25 cellular contexts compared by ENCODE assay signal in genomic region chr4:25927361-25928040, GRCh38.
DNase-seq lines count a peak whose midpoint lies in the region.
"Had no signal": no experiment of that assay in that cellular context is flagged by ENCODE, and none has a peak within 500 bp of the region (broad histone marks: within the 10 kb centered on the region; RNA-seq: fewer than 3 reads in every experiment).

No MANE protein-coding gene starts in this region.

- H3K4me1 Mint-ChIP-seq in dendritic cell treated with granulocyte-macrophage colony-stimulating factor and Interleukin-4, amounts not matched to agents 40 ng/mL and 50 ng/mL, for 4 days (ENCODE audit: low read depth): peaks cover 29% of the 10 kb centered on the region
- H3K4me1 Mint-ChIP-seq: activated B cell treated with CpG ODN at 0.5 μM for 24 hours had no signal

- DNase-seq in NCI-H1092 (lab: John Stamatoyannopoulos, UW) (peak; percentile 30), NCI-H2081 (lab: John Stamatoyannopoulos, UW) (peak; percentile 10 to 84), superior temporal gyrus (ENCODE audit: extremely low spot score) (peak; percentile 53), NCI-H2029 treated with DMSO at 0.1 percent for 48 hours (lab: John Stamatoyannopoulos, UW) (no peak)
- DNase-seq in activated CD8-positive, alpha-beta memory T cell treated with anti-CD3 and anti-CD28 coated beads, Interleukin-2, amount 50 U/mL, for 4 hours: no peak
- DNase-seq in activated CD4-positive, alpha-beta T cell treated with anti-CD3 and anti-CD28 coated beads, Interleukin-2, amount 50 U/mL, for 1 hour: no peak
- DNase-seq: activated B cell treated with CpG ODN at 0.5 μM for 24 hours; activated CD8-positive, alpha-beta memory T cell treated with anti-CD3 and anti-CD28 coated beads, Interleukin-2, amount 10 ng/mL, durations not matched to agents 7 days and 5 days; activated naive CD4-positive, alpha-beta T cell treated with anti-CD3 and anti-CD28 coated beads for 36 hours; brain microvascular endothelial cell; DND-41; endodermal cell; foreskin keratinocyte; HCEC 1CT; left colon; mammary epithelial cell; NCI-H510A treated with DMSO at 0.1 percent for 48 hours; Peyer's patch; right cardiac atrium; SIG-M5; stimulated activated CD4-positive, alpha-beta T cell treated with anti-CD3 and anti-CD28 coated beads, Interleukin-2, amount 100 ng/mL, for 48 hours; T1000; upper lobe of left lung had no signal

- no peaks in the 10 kb centered on the region for H3K9me3 Mint-ChIP-seq in dendritic cell treated with granulocyte-macrophage colony-stimulating factor and Interleukin-4, amounts not matched to agents 40 ng/mL and 50 ng/mL, for 4 days
- H3K9me3 Mint-ChIP-seq: activated B cell treated with CpG ODN at 0.5 μM for 24 hours; activated naive CD4-positive, alpha-beta T cell treated with anti-CD3 and anti-CD28 coated beads for 36 hours; endodermal cell; neural progenitor cell had no signal

- H3K4me3 Mint-ChIP-seq in dendritic cell treated with granulocyte-macrophage colony-stimulating factor and Interleukin-4, amounts not matched to agents 40 ng/mL and 50 ng/mL, for 4 days: no peak overlapping the region
- H3K4me3 Mint-ChIP-seq: activated B cell treated with CpG ODN at 0.5 μM for 24 hours; activated CD8-positive, alpha-beta memory T cell treated with anti-CD3 and anti-CD28 coated beads, Interleukin-2, amount 10 ng/mL, durations not matched to agents 7 days and 5 days; activated naive CD4-positive, alpha-beta T cell treated with anti-CD3 and anti-CD28 coated beads for 36 hours; endodermal cell; neural progenitor cell had no signal

- no peaks in the 10 kb centered on the region for H3K36me3 Mint-ChIP-seq in dendritic cell treated with granulocyte-macrophage colony-stimulating factor and Interleukin-4, amounts not matched to agents 40 ng/mL and 50 ng/mL, for 4 days (ENCODE audit: low read depth)
- H3K36me3 Mint-ChIP-seq: activated CD8-positive, alpha-beta memory T cell treated with anti-CD3 and anti-CD28 coated beads, Interleukin-2, amount 10 ng/mL, durations not matched to agents 7 days and 5 days had no signal

- intact Hi-C loops in dendritic cell treated with granulocyte-macrophage colony-stimulating factor and Interleukin-4, amounts not matched to agents 40 ng/mL and 50 ng/mL, for 4 days (cut with micrococcal nuclease): loop anchor here (5.0 to 10.0 kb wide), 2 partner anchors 397 to 485 kb away; partner anchors contain the start of gene RBPJ

- peak overlapping the region; percentile 82 for H3K27ac Mint-ChIP-seq in dendritic cell treated with granulocyte-macrophage colony-stimulating factor and Interleukin-4, amounts not matched to agents 40 ng/mL and 50 ng/mL, for 4 days
- H3K27ac Mint-ChIP-seq: activated B cell treated with CpG ODN at 0.5 μM for 24 hours; activated CD8-positive, alpha-beta memory T cell treated with anti-CD3 and anti-CD28 coated beads, Interleukin-2, amount 10 ng/mL, durations not matched to agents 7 days and 5 days; endodermal cell; neural progenitor cell had no signal

- no peaks in the 10 kb centered on the region for H3K27me3 Mint-ChIP-seq in dendritic cell treated with granulocyte-macrophage colony-stimulating factor and Interleukin-4, amounts not matched to agents 40 ng/mL and 50 ng/mL, for 4 days
- H3K27me3 Mint-ChIP-seq: activated B cell treated with CpG ODN at 0.5 μM for 24 hours; activated CD8-positive, alpha-beta memory T cell treated with anti-CD3 and anti-CD28 coated beads, Interleukin-2, amount 10 ng/mL, durations not matched to agents 7 days and 5 days had no signal

Comparison
In these comparisons a context has a peak if more than half of its experiments do, and no peak if none do; other contexts are left out.
1. DNase-seq: peak in NCI-H1092 (single experiment), NCI-H2081 (2 of 2) and superior temporal gyrus (single experiment); none in NCI-H2029 treated with DMSO at 0.1 percent for 48 hours (single experiment), activated CD8-positive, alpha-beta memory T cell treated with anti-CD3 and anti-CD28 coated beads, Interleukin-2, amount 50 U/mL, for 4 hours (single experiment) and activated CD4-positive, alpha-beta T cell treated with anti-CD3 and anti-CD28 coated beads, Interleukin-2, amount 50 U/mL, for 1 hour (single experiment).